31 cellular contexts compared by ENCODE assay signal in the genomic region with DNA sequence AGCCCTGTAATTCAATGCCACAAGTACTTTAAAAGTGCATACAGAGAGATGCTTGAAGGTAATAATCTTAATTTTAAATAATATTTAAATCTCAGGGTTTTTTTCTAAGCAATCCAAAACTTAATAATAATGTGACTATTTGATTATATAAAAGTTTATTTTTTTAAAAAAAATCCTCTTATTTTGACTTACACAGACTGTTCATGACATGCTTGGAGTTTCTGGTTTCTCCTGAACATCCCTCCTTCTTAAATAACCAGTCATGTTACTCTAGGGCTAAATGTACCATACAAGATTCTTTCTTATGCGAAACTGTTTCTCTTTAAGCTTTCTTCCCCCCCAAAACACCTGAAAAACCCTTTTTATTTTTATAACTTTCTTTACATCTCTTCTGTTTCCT.
"Had no signal": no experiment of that assay in that cellular context is flagged by ENCODE, and none has a peak within 500 bp of the region (broad histone marks: within the 10 kb centered on the region; RNA-seq: fewer than 3 reads in every experiment).

No MANE protein-coding gene starts in this region.

- H3K4me1 ChIP-seq: adrenal gland, ascending aorta, breast epithelium, colonic mucosa, gastroesophageal sphincter had no signal

- DNase-seq: activated B cell treated with CpG ODN at 0.5 μM for 24 hours; activated CD4-positive, alpha-beta memory T cell treated with anti-CD3 and anti-CD28 coated beads for 36 hours; activated CD4-positive, alpha-beta T cell treated with anti-CD3 and anti-CD28 coated beads for 48 hours; activated CD4-positive, alpha-beta T cell treated with anti-CD3 and anti-CD28 coated beads, Interleukin-2, amount 50 U/mL, for 1 hour; activated CD8-positive, alpha-beta memory T cell treated with anti-CD3 and anti-CD28 coated beads, Interleukin-2, amount 10 ng/mL, durations not matched to agents 7 days and 5 days; activated CD8-positive, alpha-beta memory T cell treated with anti-CD3 and anti-CD28 coated beads, Interleukin-2, amount 50 U/mL, for 4 hours; activated CD8-positive, alpha-beta T cell treated with anti-CD3 and anti-CD28 coated beads, Interleukin-2, amount 10 ng/mL, durations not matched to agents 7 days and 5 days; activated effector memory CD4-positive, alpha-beta T cell treated with anti-CD3 and anti-CD28 coated beads, Interleukin-2, amount 50 U/mL, for 16 hours; activated naive CD4-positive, alpha-beta T cell treated with anti-CD3 and anti-CD28 coated beads for 36 hours; activated naive CD8-positive, alpha-beta T cell treated with anti-CD3 and anti-CD28 coated beads for 36 hours; activated naive CD8-positive, alpha-beta T cell treated with anti-CD3 and anti-CD28 coated beads, Interleukin-2, amount 50 U/mL, for 24 hours; activated T-cell treated with anti-CD3 and anti-CD28 coated beads, Interleukin-2, amount 50 U/mL, for 1 hour; activated T-cell treated with anti-CD3 and anti-CD28 coated beads, Interleukin-2, amount 50 U/mL, for 48 hours; adrenal gland; amygdala; central memory CD4-positive, alpha-beta T cell; cerebellar nuclear complex; colonic mucosa; effector CD8-positive, alpha-beta T cell; esophagus squamous epithelium; foreskin melanocyte; heart right ventricle; T-helper 17 cell; T1000; WERI-Rb-1 had no signal

- H3K9me3 ChIP-seq: ascending aorta, breast epithelium, colonic mucosa, esophagus squamous epithelium had no signal

- H3K36me3 ChIP-seq: adrenal gland, ascending aorta, breast epithelium, cardiac muscle cell, colonic mucosa, esophagus squamous epithelium, gastroesophageal sphincter, heart right ventricle, WERI-Rb-1 had no signal

- ATAC-seq: activated CD4-positive, CD25-positive, alpha-beta regulatory T cell treated with anti-CD3 and anti-CD28 coated beads, Interleukin-2, amount 50 U/mL, for 24 hours; activated CD8-positive, alpha-beta memory T cell treated with anti-CD3 and anti-CD28 coated beads, Interleukin-2, amount 10 ng/mL, durations not matched to agents 7 days and 5 days; activated CD8-positive, alpha-beta T cell treated with anti-CD3 and anti-CD28 coated beads, Interleukin-2, amount 10 ng/mL, durations not matched to agents 7 days and 5 days; activated naive CD8-positive, alpha-beta T cell treated with anti-CD3 and anti-CD28 coated beads, Interleukin-2, amount 50 U/mL, for 24 hours; gastroesophageal sphincter; heart right ventricle; T-helper 17 cell had no signal

- H3K27ac ChIP-seq: adrenal gland, ascending aorta, breast epithelium, cardiac muscle cell, colonic mucosa, epithelial cell of prostate, esophagus squamous epithelium, gastroesophageal sphincter, heart right ventricle, WERI-Rb-1 had no signal

- H3K27me3 ChIP-seq: adrenal gland, ascending aorta, breast epithelium, cardiac muscle cell, colonic mucosa, esophagus squamous epithelium, gastroesophageal sphincter, heart right ventricle had no signal

- H3K4me3 ChIP-seq: adrenal gland, ascending aorta, breast epithelium, cardiac muscle cell, colonic mucosa, esophagus squamous epithelium, gastroesophageal sphincter, heart right ventricle had no signal
